Comparison of ENCODE assay signal across 8 cellular contexts in the genomic region with DNA sequence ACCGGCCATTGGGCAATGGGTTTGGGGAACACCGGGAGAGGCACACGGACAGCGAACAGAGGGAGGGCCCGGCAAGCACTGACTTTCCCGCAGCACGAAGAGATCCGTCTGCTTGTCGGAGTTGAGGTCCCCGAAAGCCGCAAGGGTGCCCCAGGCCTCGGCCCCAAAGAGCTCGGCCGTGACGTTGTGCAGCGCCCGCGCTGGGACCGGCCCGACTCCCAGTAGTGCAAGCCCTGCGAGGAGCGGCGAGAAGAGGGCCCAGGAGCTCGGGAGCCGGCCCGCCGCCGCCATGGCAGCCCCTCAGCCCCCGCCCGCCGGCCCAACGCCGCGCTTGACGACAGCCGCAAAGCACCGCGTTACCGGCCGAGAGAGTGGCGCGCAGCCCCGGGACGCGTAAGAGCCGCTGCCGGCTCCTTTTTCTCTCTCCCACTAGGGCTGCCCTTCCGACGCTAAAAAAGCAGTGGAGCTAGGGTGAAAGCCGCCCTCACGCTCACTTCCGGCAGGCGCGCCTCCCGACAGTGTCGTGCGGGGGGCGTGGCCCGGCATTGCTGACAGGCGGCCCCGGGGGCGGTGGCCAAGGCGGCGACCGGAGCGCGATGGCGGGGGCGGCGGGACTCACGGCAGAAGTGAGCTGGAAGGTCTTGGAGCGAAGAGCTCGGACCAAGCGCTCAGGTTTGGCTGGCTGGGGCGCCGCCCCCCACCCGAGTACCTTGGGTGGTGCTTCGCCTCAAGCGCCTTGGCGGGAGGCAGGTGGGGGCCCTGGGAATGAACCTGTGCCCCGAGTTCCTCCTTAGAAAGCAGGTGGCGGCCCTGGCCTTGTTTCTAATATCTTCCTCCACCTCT. TPM values are rescaled to one million over a fixed set of nuclear protein-coding genes. Genes with fewer than 3 reads are reported as not detected.
DNase-seq lines count a peak whose midpoint lies in the region; ATAC-seq and TF ChIP-seq lines count a peak whose summit lies in the region.

A gene (minus strand): TSS at position 309 of the 843 bp plus-strand sequence. CDS start 18 bp downstream, at position 291.
A gene (plus strand): TSS at position 577 of the 843 bp plus-strand sequence. CDS start 20 bp downstream, at position 597.

- H3K36me3 ChIP-seq in DOHH2 (ENCODE audit: control insufficient read depth, low read length), result peaks cover 65% of the 10 kb centered on the region
- no peaks in the 10 kb centered on the region for H3K36me3 ChIP-seq in fibroblast of lung (ENCODE audit: control insufficient read depth, insufficient read depth, low read length)
- peaks cover 0 to 10% (median 0%) of the 10 kb centered on the region in 3 experiments for H3K36me3 ChIP-seq in naive thymus-derived CD4-positive, alpha-beta T cell (ENCODE audit: control insufficient read depth in 2 of 3, insufficient read depth in 3 of 3, low read length in 3 of 3)

- H3K27me3 Mint-ChIP-seq in activated T-helper 17 cell treated with anti-CD3 and anti-CD28 coated beads, Interleukin-2, amount 50 U/mL, for 72 hours, result no peaks in the 10 kb centered on the region
- H3K27me3 Mint-ChIP-seq in naive thymus-derived CD4-positive, alpha-beta T cell, result no peaks in the 10 kb centered on the region
- no peaks in the 10 kb centered on the region for H3K27me3 Mint-ChIP-seq in stimulated activated memory B cell treated with anti-CD40 and anti-IgM and Interleukin-4, amounts not matched to agents 10 μg/mL and 1 μg/mL and 100 μg/mL, for 72 hours

- peak within 1 kb of the TSS; percentile 87 for H3K4me2 ChIP-seq in DOHH2 (ENCODE audit: low read length)
- peak within 1 kb of the TSS; percentile 98 for H3K4me2 ChIP-seq in fibroblast of lung (ENCODE audit: extremely low read depth, insufficient read depth, low read length)

- H3K9me2 ChIP-seq in DOHH2 (replicated peaks; ENCODE audit: control insufficient read depth, low read length), result no peaks in the 10 kb centered on the region

- H3K27ac ChIP-seq in DOHH2 (ENCODE audit: low read depth, low read length) (peak within 1 kb of the TSS; percentile 80), fibroblast of lung (ENCODE audit: insufficient read depth, low read length) (peak within 1 kb of the TSS; percentile 97)
- peak within 1 kb of the TSS; percentile 95 for H3K27ac ChIP-seq in naive thymus-derived CD4-positive, alpha-beta T cell (ENCODE audit: low read depth, low read length)

- DNase-seq in KBM-7, result peak; percentile 95
- DNase-seq in RPMI7951 (ENCODE audit: low read depth), result peak; percentile 93
- peak; percentile 92 to 96 for DNase-seq in fibroblast of lung (ENCODE audit: low read depth in 2 of 2)
- peak; percentile 94 to 98 (median 97) for DNase-seq in naive thymus-derived CD4-positive, alpha-beta T cell

- TF ChIP-seq CTCF in DOHH2 (IDR thresholded peaks at IDR 0.05; ENCODE audit: low read depth, low read length, poor library complexity, severe bottlenecking), result no peak
- no peak for TF ChIP-seq CTCF in fibroblast of lung (conservative IDR thresholded peaks at IDR 0.05 in 1 of 2, IDR thresholded peaks at IDR 0.05 in 1 of 2; ENCODE audit: low read depth in 1 of 2, low read length in 2 of 2)

- in situ Hi-C loops in KBM-7 (cut with MboI; ENCODE audit: low pct_unique_long_range_greater_than_20kb, low sequenced_read_pairs), result no loop called here

- peak within 1 kb of the TSS; percentile 97 for H2AFZ ChIP-seq in fibroblast of lung (ENCODE audit: low read length)

- intact Hi-C loops in naive thymus-derived CD4-positive, alpha-beta T cell (cut with micrococcal nuclease), result loop anchor here (1.0 to 10.0 kb wide), 18 partner anchors 107 to 1152 kb away; a partner anchor contains a TSS

- CTCF ChIA-PET in naive thymus-derived CD4-positive, alpha-beta T cell (lab: Charles Lee), result interaction anchor here (0.5 kb wide), 1 partner anchor 15 kb away, joined by 5 read pairs; no protein-coding TSS in a partner anchor

- ATAC-seq in GM21723 (IDR thresholded peaks at IDR 0.05; ENCODE audit: unreplicated experiment), result peak; percentile 69
- peak; percentile 93 for ATAC-seq in activated T-helper 17 cell treated with anti-CD3 and anti-CD28 coated beads, Interleukin-2, amount 50 U/mL, for 72 hours (replicated peaks)
- ATAC-seq in naive thymus-derived CD4-positive, alpha-beta T cell, result peak; percentile 97
- peak; percentile 95 for ATAC-seq in stimulated activated memory B cell treated with anti-CD40 and anti-IgM and Interleukin-4, amounts not matched to agents 10 μg/mL and 1 μg/mL and 100 μg/mL, for 72 hours

- H3K4me3 Mint-ChIP-seq in activated T-helper 17 cell treated with anti-CD3 and anti-CD28 coated beads, Interleukin-2, amount 50 U/mL, for 72 hours, result peak within 1 kb of the TSS; percentile 86
- H3K4me3 Mint-ChIP-seq in naive thymus-derived CD4-positive, alpha-beta T cell, result peak within 1 kb of the TSS; percentile 91 to 100 (median 96)
- H3K4me3 Mint-ChIP-seq in stimulated activated memory B cell treated with anti-CD40 and anti-IgM and Interleukin-4, amounts not matched to agents 10 μg/mL and 1 μg/mL and 100 μg/mL, for 72 hours, result peak within 1 kb of the TSS; percentile 97

- peaks cover 69% of the 10 kb centered on the region for H3K79me2 ChIP-seq in DOHH2 (ENCODE audit: control insufficient read depth, low read length)
- peaks cover 21% of the 10 kb centered on the region for H3K79me2 ChIP-seq in fibroblast of lung (ENCODE audit: control insufficient read depth, insufficient read depth, low read length)

- H3F3A ChIP-seq in DOHH2 (ENCODE audit: control insufficient read depth, insufficient read depth), result peaks cover 17% of the 10 kb centered on the region

- H3K9ac ChIP-seq in fibroblast of lung (ENCODE audit: insufficient read depth, low read length), result peak within 1 kb of the TSS; percentile 94

- POLR2A ChIA-PET in naive thymus-derived CD4-positive, alpha-beta T cell (lab: Charles Lee), result interaction anchor here (0.9 to 1.5 kb wide), 4 partner anchors 12 to 489 kb away, joined by 3 to 9 read pairs (median 4); a partner anchor contains a TSS

- peaks cover 32% of the 10 kb centered on the region for H3K36me3 Mint-ChIP-seq in activated T-helper 17 cell treated with anti-CD3 and anti-CD28 coated beads, Interleukin-2, amount 50 U/mL, for 72 hours (ENCODE audit: low read depth)
- peaks cover 6 to 29% (median 11%) of the 10 kb centered on the region in 5 donors for H3K36me3 Mint-ChIP-seq in naive thymus-derived CD4-positive, alpha-beta T cell
- H3K36me3 Mint-ChIP-seq in stimulated activated memory B cell treated with anti-CD40 and anti-IgM and Interleukin-4, amounts not matched to agents 10 μg/mL and 1 μg/mL and 100 μg/mL, for 72 hours, result peaks cover 40% of the 10 kb centered on the region

- H3K9me3 Mint-ChIP-seq in activated T-helper 17 cell treated with anti-CD3 and anti-CD28 coated beads, Interleukin-2, amount 50 U/mL, for 72 hours, result no peaks in the 10 kb centered on the region
- H3K9me3 Mint-ChIP-seq in naive thymus-derived CD4-positive, alpha-beta T cell, result no peaks in the 10 kb centered on the region
- no peaks in the 10 kb centered on the region for H3K9me3 Mint-ChIP-seq in stimulated activated memory B cell treated with anti-CD40 and anti-IgM and Interleukin-4, amounts not matched to agents 10 μg/mL and 1 μg/mL and 100 μg/mL, for 72 hours

- H3K4me1 ChIP-seq in DOHH2 (ENCODE audit: control insufficient read depth, low read length), result peaks cover 62% of the 10 kb centered on the region
- H3K4me1 ChIP-seq in fibroblast of lung (ENCODE audit: control insufficient read depth, extremely low read depth, insufficient read depth, low read length), result peaks cover 5% of the 10 kb centered on the region
- H3K4me1 ChIP-seq in naive thymus-derived CD4-positive, alpha-beta T cell (ENCODE audit: control insufficient read depth in 2 of 2, insufficient read depth in 2 of 2, low read length in 2 of 2), result peaks cover 10 to 21% of the 10 kb centered on the region in 2 donors

- H3K4me3 ChIP-seq in DOHH2 (ENCODE audit: low read length), result peak within 1 kb of the TSS; percentile 99
- H3K4me3 ChIP-seq in fibroblast of lung (replicated peaks in 1 of 4; ENCODE audit: control extremely low read depth in 1 of 4, insufficient read depth in 1 of 4, low read depth in 3 of 4, low read length in 4 of 4), result peak within 1 kb of the TSS; percentile 58 to 98 (median 94)
- H3K4me3 ChIP-seq in naive thymus-derived CD4-positive, alpha-beta T cell (ENCODE audit: low read length), result peak within 1 kb of the TSS; percentile 94

- H3K4me1 Mint-ChIP-seq in activated T-helper 17 cell treated with anti-CD3 and anti-CD28 coated beads, Interleukin-2, amount 50 U/mL, for 72 hours, result peaks cover 25% of the 10 kb centered on the region
- peaks cover 45 to 79% (median 73%) of the 10 kb centered on the region in 7 donors for H3K4me1 Mint-ChIP-seq in naive thymus-derived CD4-positive, alpha-beta T cell
- peaks cover 72% of the 10 kb centered on the region for H3K4me1 Mint-ChIP-seq in stimulated activated memory B cell treated with anti-CD40 and anti-IgM and Interleukin-4, amounts not matched to agents 10 μg/mL and 1 μg/mL and 100 μg/mL, for 72 hours

- H3K9me3 ChIP-seq in DOHH2 (ENCODE audit: control insufficient read depth, insufficient read depth, low read length) (no peaks in the 10 kb centered on the region), fibroblast of lung (ENCODE audit: control insufficient read depth, insufficient read depth, low read depth, low read length) (no peaks in the 10 kb centered on the region)
- H3K9me3 ChIP-seq in naive thymus-derived CD4-positive, alpha-beta T cell (ENCODE audit: control insufficient read depth in 2 of 3, low read length in 3 of 3), result no peaks in the 10 kb centered on the region

- H4K20me1 ChIP-seq in DOHH2 (ENCODE audit: control insufficient read depth, insufficient read depth, low read depth, low read length) (no peaks in the 10 kb centered on the region), fibroblast of lung (ENCODE audit: control insufficient read depth, extremely low read depth, insufficient read depth, low read length) (no peaks in the 10 kb centered on the region)

- H3K27me3 ChIP-seq in DOHH2 (ENCODE audit: control insufficient read depth, low read length) (no peaks in the 10 kb centered on the region), fibroblast of lung (ENCODE audit: control insufficient read depth, insufficient read depth, low read length) (no peaks in the 10 kb centered on the region)
- H3K27me3 ChIP-seq in naive thymus-derived CD4-positive, alpha-beta T cell (ENCODE audit: control insufficient read depth in 2 of 2, insufficient read depth in 2 of 2, low read length in 2 of 2), result no peaks in the 10 kb centered on the region

- peak within 1 kb of the TSS; percentile 89 for H3K27ac Mint-ChIP-seq in activated T-helper 17 cell treated with anti-CD3 and anti-CD28 coated beads, Interleukin-2, amount 50 U/mL, for 72 hours
- H3K27ac Mint-ChIP-seq in naive thymus-derived CD4-positive, alpha-beta T cell, result peak within 1 kb of the TSS; percentile 91 to 99 (median 96)
- peak within 1 kb of the TSS; percentile 90 for H3K27ac Mint-ChIP-seq in stimulated activated memory B cell treated with anti-CD40 and anti-IgM and Interleukin-4, amounts not matched to agents 10 μg/mL and 1 μg/mL and 100 μg/mL, for 72 hours

RNA-seq across cellular contexts. Expression of the first gene that starts in this region (rescaled TPM):
- 90.9 and 124 TPM in 2 replicates for total RNA-seq in RPMI7951 (2014; rRNA removed; shearing (Covaris generic))
- 10 to 100 TPM in 1 of 2 donors, 1 to 10 TPM in 1; 8.4 to 15.3 TPM for total RNA-seq in activated T-helper 17 cell treated with anti-CD3 and anti-CD28 coated beads, Interleukin-2, amount 50 U/mL, for 72 hours
- 52.4 and 96.1 TPM in 2 replicates for total RNA-seq in fibroblast of lung
- 87.5 and 111 TPM in 2 replicates for polyA plus RNA-seq in fibroblast of lung
- polyA plus RNA-seq in fibroblast of lung (2012), result 45.9 and 52.4 TPM in 2 replicates
- polyA minus RNA-seq in fibroblast of lung (ENCODE audit: low replicate concordance), result 8.6 and 9.6 TPM in 2 replicates
- 10 to 100 TPM; 21.7 to 34.3 (median 29.8) TPM for total RNA-seq in naive thymus-derived CD4-positive, alpha-beta T cell
- 10 to 100 TPM; 20.8 to 24.9 TPM for polyA plus RNA-seq in naive thymus-derived CD4-positive, alpha-beta T cell

RNA-seq across cellular contexts. Expression of the second gene that starts in this region (rescaled TPM):
- 47.6 and 50.5 TPM in 2 replicates for total RNA-seq in RPMI7951 (2014; rRNA removed; shearing (Covaris generic))
- 10 to 100 TPM; 22.4 to 32.2 TPM for total RNA-seq in activated T-helper 17 cell treated with anti-CD3 and anti-CD28 coated beads, Interleukin-2, amount 50 U/mL, for 72 hours
- total RNA-seq in fibroblast of lung, result 61.1 and 103 TPM in 2 replicates
- 60.6 and 79.0 TPM in 2 replicates for polyA plus RNA-seq in fibroblast of lung
- 41.1 and 55.5 TPM in 2 replicates for polyA plus RNA-seq in fibroblast of lung (2012)
- polyA minus RNA-seq in fibroblast of lung (ENCODE audit: low replicate concordance), result 43.6 and 117 TPM in 2 replicates
- total RNA-seq in naive thymus-derived CD4-positive, alpha-beta T cell, result 10 to 100 TPM; 48.5 to 82.9 (median 50.7) TPM
- 10 to 100 TPM; 23.9 to 37.1 TPM for polyA plus RNA-seq in naive thymus-derived CD4-positive, alpha-beta T cell

Comparison
In these comparisons a context has a peak if more than half of its experiments do, and no peak if none do; other contexts are left out.
1. Peak in every context shown above with its lines: DNase-seq, ATAC-seq, H3K4me3 ChIP-seq and H3K27ac ChIP-seq.